Comparison of ENCODE assay signal across 8 cellular contexts in genomic region chr1:145094655-145095211, GRCh38. TPM values are rescaled to one million over a fixed set of nuclear protein-coding genes. Genes with fewer than 3 reads are reported as not detected.
DNase-seq lines count a peak whose midpoint lies in the region; ATAC-seq and TF ChIP-seq lines count a peak whose summit lies in the region.
"Not testable (repeated sequence)": the region's sequence is repeated elsewhere in the genome, so short reads cannot be mapped to it uniquely, and the experiment has no call there.

No MANE protein-coding gene starts in this region.

- H3K27ac ChIP-seq in DND-41 (ENCODE audit: low read length); Panc1 (ENCODE audit: low read length): not testable (repeated sequence)

- not testable (repeated sequence) for H3K4me1 ChIP-seq in DND-41 (ENCODE audit: insufficient read depth, low read length); Panc1 (ENCODE audit: control insufficient read depth, insufficient read depth, low read length)

- not testable (repeated sequence) for H3K36me3 Mint-ChIP-seq in stimulated activated naive B cell treated with anti-CD40 and anti-IgM and Interleukin-4, amounts not matched to agents 10 μg/mL and 1 μg/mL and 100 μg/mL, for 72 hours

- H3K27ac Mint-ChIP-seq in stimulated activated naive B cell treated with anti-CD40 and anti-IgM and Interleukin-4, amounts not matched to agents 10 μg/mL and 1 μg/mL and 100 μg/mL, for 72 hours = not testable (repeated sequence)

- peak overlapping the region; percentile 49 for H3K4me2 ChIP-seq in DND-41 (ENCODE audit: insufficient read depth, low read length)

- POLR2A ChIA-PET in Panc1 (lab: Charles Lee) = not testable (repeated sequence)

- H3K36me3 ChIP-seq in DND-41 (ENCODE audit: insufficient read depth, low read length); Panc1 (ENCODE audit: control insufficient read depth, insufficient read depth, low read length): not testable (repeated sequence)

- H3K9ac ChIP-seq in DND-41 (ENCODE audit: low read depth, low read length) = not testable (repeated sequence)

- not testable (repeated sequence) for TF ChIP-seq CTCF in DND-41 (IDR thresholded peaks at IDR 0.05; ENCODE audit: borderline replicate concordance, extremely low read depth, low read length, poor library complexity, severe bottlenecking); Panc1 (IDR thresholded peaks at IDR 0.05); foreskin fibroblast (IDR thresholded peaks at IDR 0.05; ENCODE audit: low read depth, low read length)

- H3K9me3 Mint-ChIP-seq in stimulated activated naive B cell treated with anti-CD40 and anti-IgM and Interleukin-4, amounts not matched to agents 10 μg/mL and 1 μg/mL and 100 μg/mL, for 72 hours = not testable (repeated sequence)

- BruUV-seq in Panc1 (replicated peaks; lab: Mats Ljungman, UMichigan) = not testable (repeated sequence)

- intact Hi-C loops in Panc1 (cut with micrococcal nuclease; ENCODE audit: unreplicated experiment) = not testable (repeated sequence)

- H3K9me3 ChIP-seq in DND-41 (ENCODE audit: insufficient read depth, low read length, severe bottlenecking); Panc1 (ENCODE audit: control insufficient read depth, insufficient read depth, low read depth, low read length): not testable (repeated sequence)

- DNase-seq in DND-41 (peak; percentile 25), mucosa of gallbladder (ENCODE audit: low spot score) (peak; percentile 10)
- not testable (repeated sequence) for DNase-seq in Panc1 (ENCODE audit: low read depth, low spot score); foreskin fibroblast
- DNase-seq in activated naive CD4-positive, alpha-beta T cell treated with anti-CD3 and anti-CD28 coated beads, Interleukin-2, amount 50 U/mL, for 16 hours = peak; percentile 10
- DNase-seq in stimulated activated naive B cell treated with anti-CD40 and anti-IgM and Interleukin-4, amounts not matched to agents 10 μg/mL and 1 μg/mL and 100 μg/mL, for 72 hours = peak; percentile 23

- H4K20me1 ChIP-seq in DND-41 (ENCODE audit: insufficient read depth, low read length) = not testable (repeated sequence)

- peak overlapping the region; percentile 65 to 69 for H3K4me3 Mint-ChIP-seq in stimulated activated naive B cell treated with anti-CD40 and anti-IgM and Interleukin-4, amounts not matched to agents 10 μg/mL and 1 μg/mL and 100 μg/mL, for 72 hours

- ATAC-seq in DND-41 (ENCODE audit: insufficient read depth, low read depth) (peak; percentile 18), GM21515 (IDR thresholded peaks at IDR 0.05; ENCODE audit: unreplicated experiment) (peak; percentile 9), HG03095 (IDR thresholded peaks at IDR 0.05; ENCODE audit: unreplicated experiment) (peak; percentile 2), Panc1 (peak; percentile 75)
- peak; percentile 10 to 20 for ATAC-seq in stimulated activated naive B cell treated with anti-CD40 and anti-IgM and Interleukin-4, amounts not matched to agents 10 μg/mL and 1 μg/mL and 100 μg/mL, for 72 hours (replicated peaks)

- H2AFZ ChIP-seq in DND-41 (ENCODE audit: low read depth, low read length) = not testable (repeated sequence)

- not testable (repeated sequence) for H3K4me1 Mint-ChIP-seq in stimulated activated naive B cell treated with anti-CD40 and anti-IgM and Interleukin-4, amounts not matched to agents 10 μg/mL and 1 μg/mL and 100 μg/mL, for 72 hours

- in situ Hi-C loops in Panc1 (cut with HindIII; ENCODE audit: low pct_unique_long_range_greater_than_20kb, low sequenced_read_pairs) = not testable (repeated sequence)

- H3K27me3 Mint-ChIP-seq in stimulated activated naive B cell treated with anti-CD40 and anti-IgM and Interleukin-4, amounts not matched to agents 10 μg/mL and 1 μg/mL and 100 μg/mL, for 72 hours = not testable (repeated sequence)

- H3K27me3 ChIP-seq in DND-41 (ENCODE audit: insufficient read depth, low read length, poor library complexity); Panc1 (ENCODE audit: control insufficient read depth, insufficient read depth, low read length): not testable (repeated sequence)

- H3K4me3 ChIP-seq in DND-41 (ENCODE audit: low read depth in 1 of 2, low read length in 2 of 2) (peak overlapping the region in 1 of 2 experiments; percentile 58; a peak in 2 of 4 replicates), Panc1 (ENCODE audit: low read depth in 2 of 2, low read length in 2 of 2) (peak overlapping the region; percentile 32 to 43), foreskin fibroblast (ENCODE audit: low read depth in 1 of 2, low read length in 2 of 2) (peak overlapping the region; percentile 41 to 53)

- CTCF ChIA-PET in Panc1 (lab: Charles Lee) = not testable (repeated sequence)

- H3K79me2 ChIP-seq in DND-41 (ENCODE audit: insufficient read depth, low read length) = not testable (repeated sequence)

RNA-seq across cellular contexts. Expression of gene SRGAP2B, which starts 0.4 kb away (rescaled TPM):
- total RNA-seq in Panc1 (2021; ENCODE audit: unreplicated experiment) (42.4 TPM), mucosa of gallbladder (28.1 TPM)
- polyA plus RNA-seq in Panc1 (2012; ENCODE audit: insufficient read length) = 13.9 TPM

RNA-seq across cellular contexts. Expression of gene FAM72D, which starts 1.0 kb away (rescaled TPM):
- 12.8 TPM for total RNA-seq in Panc1 (2021; ENCODE audit: unreplicated experiment)
- polyA plus RNA-seq in Panc1 (2012; ENCODE audit: insufficient read length) = 2.9 TPM
- 0.52 TPM for total RNA-seq in mucosa of gallbladder

Comparison
In these comparisons a context has a peak if more than half of its experiments do, and no peak if none do; other contexts are left out.
1. ATAC-seq: peak in every context shown above with its lines; median percentile 75 in Panc1; 18 in DND-41; 15 in stimulated activated naive B cell treated with anti-CD40 and anti-IgM and Interleukin-4, amounts not matched to agents 10 μg/mL and 1 μg/mL and 100 μg/mL, for 72 hours; 9 in GM21515; 2 in HG03095.